Comparison of ENCODE assay signal across 1 cellular context in the genomic region with DNA sequence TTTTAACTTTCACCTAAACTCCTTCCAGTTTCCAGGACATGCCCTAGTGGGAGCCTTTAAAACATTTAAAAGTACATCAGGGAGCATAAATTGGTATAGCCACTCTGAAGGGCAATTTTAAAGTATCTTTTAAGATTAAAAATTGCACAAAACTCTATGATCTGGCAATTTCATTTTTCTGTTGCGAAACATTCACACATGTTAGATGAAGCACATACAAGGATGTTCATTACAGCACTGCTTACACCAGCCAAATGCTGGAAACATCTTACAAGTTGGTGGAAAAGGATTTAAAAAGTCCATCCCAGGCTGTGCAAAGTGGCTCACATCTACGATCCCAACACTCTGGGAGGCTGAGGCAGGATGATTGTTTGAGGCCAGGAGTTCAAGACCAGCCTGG.
TF ChIP-seq lines count a peak whose summit lies in the region.

No MANE protein-coding gene starts in this region.

TF ChIP-seq in HepG2, 621 proteins besides CTCF, POLR2A, EP300 and RAD21:
- TF ChIP-seq PITX1 (CRISPR knock-in tag; IDR thresholded peaks at IDR 0.05) (no peak), ZMYM4 (CRISPR knock-in tag; IDR thresholded peaks at IDR 0.05) (no peak), CEBPB (IDR thresholded peaks at IDR 0.05; ENCODE audit: borderline replicate concordance, low read depth, low read length) (peak; percentile 79)
- TF ChIP-seq, protein P1, sequence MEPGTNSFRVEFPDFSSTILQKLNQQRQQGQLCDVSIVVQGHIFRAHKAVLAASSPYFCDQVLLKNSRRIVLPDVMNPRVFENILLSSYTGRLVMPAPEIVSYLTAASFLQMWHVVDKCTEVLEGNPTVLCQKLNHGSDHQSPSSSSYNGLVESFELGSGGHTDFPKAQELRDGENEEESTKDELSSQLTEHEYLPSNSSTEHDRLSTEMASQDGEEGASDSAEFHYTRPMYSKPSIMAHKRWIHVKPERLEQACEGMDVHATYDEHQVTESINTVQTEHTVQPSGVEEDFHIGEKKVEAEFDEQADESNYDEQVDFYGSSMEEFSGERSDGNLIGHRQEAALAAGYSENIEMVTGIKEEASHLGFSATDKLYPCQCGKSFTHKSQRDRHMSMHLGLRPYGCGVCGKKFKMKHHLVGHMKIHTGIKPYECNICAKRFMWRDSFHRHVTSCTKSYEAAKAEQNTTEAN (CRISPR knock-in tag; conservative IDR thresholded peaks at IDR 0.05): no peak
